1 cellular context compared by ENCODE assay signal in the genomic region with DNA sequence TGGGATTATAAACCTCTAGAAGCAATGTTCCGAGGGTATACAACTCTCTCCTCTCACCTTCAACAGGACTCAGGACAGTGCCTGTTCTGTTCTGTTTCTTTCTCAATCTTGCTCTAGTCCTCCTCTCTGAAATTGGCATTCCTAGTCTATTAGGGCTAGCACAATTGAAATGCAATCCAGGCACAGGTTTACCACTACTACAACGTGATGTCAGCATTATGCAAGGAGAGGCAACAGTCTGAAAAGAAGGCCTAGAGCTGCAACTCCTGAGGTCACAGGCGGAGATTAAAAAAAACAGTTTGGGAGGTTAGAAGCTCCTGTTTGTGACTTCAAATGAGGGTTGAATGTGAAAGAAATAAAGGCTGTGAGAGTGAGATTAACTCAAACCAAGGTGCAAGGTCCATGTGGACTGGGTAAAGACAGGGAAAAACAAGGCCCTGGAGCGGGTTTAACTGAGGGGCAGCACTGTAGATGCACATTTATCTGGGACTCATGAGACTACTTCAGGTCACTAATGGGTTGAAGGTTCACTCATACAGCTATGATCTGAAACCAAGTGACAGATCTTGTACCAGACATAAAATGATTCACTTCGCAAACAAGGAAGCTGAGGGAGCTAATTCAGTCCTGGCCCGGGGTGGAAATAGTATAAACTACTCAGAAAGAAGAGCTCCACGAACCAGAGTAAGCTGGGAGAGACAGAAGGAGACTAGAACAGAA.
TF ChIP-seq lines count a peak whose summit lies in the region.

No MANE protein-coding gene starts in this region.

TF ChIP-seq in HepG2, 621 proteins besides CTCF, POLR2A, EP300 and RAD21 (continued from another document):
- TF ChIP-seq ARID4A (CRISPR knock-in tag; IDR thresholded peaks at IDR 0.05; ENCODE audit: borderline replicate concordance) (peak; percentile 29; the same call in 1 of the 2 replicates), GPN1 (CRISPR knock-in tag; IDR thresholded peaks at IDR 0.05; ENCODE audit: borderline replicate concordance) (no peak), MAFG (CRISPR knock-in tag; IDR thresholded peaks at IDR 0.05) (no peak), MXI1 (IDR thresholded peaks at IDR 0.05; ENCODE audit: borderline replicate concordance, low read depth, low read length) (peak; percentile 21; the same call in 1 of the 3 replicates), ZFP82 (CRISPR knock-in tag; IDR thresholded peaks at IDR 0.05; ENCODE audit: borderline replicate concordance) (no peak), LCORL (IDR thresholded peaks at IDR 0.05) (no peak), LCORL (CRISPR knock-in tag; IDR thresholded peaks at IDR 0.05) (peak; percentile 33; the same call in 1 of the 2 replicates), ZNF552 (CRISPR knock-in tag; IDR thresholded peaks at IDR 0.05; ENCODE audit: borderline replicate concordance) (no peak), ZNF136 (CRISPR knock-in tag; IDR thresholded peaks at IDR 0.05; ENCODE audit: low read depth) (0 out of 2 replicates have a peak, but pooled peaks have one; percentile 12), ZKSCAN1 (IDR thresholded peaks at IDR 0.05; ENCODE audit: low read length) (no peak), CEBPB (IDR thresholded peaks at IDR 0.05; ENCODE audit: borderline replicate concordance, low read depth, low read length) (no peak), SMAD1 (CRISPR knock-in tag; IDR thresholded peaks at IDR 0.05; ENCODE audit: borderline replicate concordance, low read depth) (no peak), HNF4A (CRISPR knock-in tag; IDR thresholded peaks at IDR 0.05) (peak; percentile 80), MTA1 (CRISPR knock-in tag; IDR thresholded peaks at IDR 0.05; ENCODE audit: borderline replicate concordance) (no peak), ELF3 (CRISPR knock-in tag; IDR thresholded peaks at IDR 0.05) (peak; percentile 66), ZNF546 (CRISPR knock-in tag; conservative IDR thresholded peaks at IDR 0.05) (no peak), ZNF616 (CRISPR knock-in tag; IDR thresholded peaks at IDR 0.05; ENCODE audit: low read depth) (no peak), ZNF264 (CRISPR knock-in tag; IDR thresholded peaks at IDR 0.05) (peak; percentile 55; the same call in 1 of the 2 replicates), YEATS4 (CRISPR knock-in tag; IDR thresholded peaks at IDR 0.05; ENCODE audit: borderline replicate concordance) (0 out of 2 replicates have a peak, but pooled peaks have one; percentile 38), ZFY (CRISPR knock-in tag; IDR thresholded peaks at IDR 0.05) (peak; percentile 29; the same call in 1 of the 2 replicates), SAP130 (CRISPR knock-in tag; IDR thresholded peaks at IDR 0.05; ENCODE audit: low read depth) (0 out of 2 replicates have a peak, but pooled peaks have one; percentile 24), HNF4G (IDR thresholded peaks at IDR 0.05; ENCODE audit: borderline replicate concordance, low read depth, low read length) (no peak), HNF4G (CRISPR knock-in tag; IDR thresholded peaks at IDR 0.05; ENCODE audit: borderline replicate concordance, low read depth) (peak; percentile 18; the same call in 1 of the 2 replicates), PHF20 (CRISPR knock-in tag; IDR thresholded peaks at IDR 0.05) (no peak), RARA (CRISPR knock-in tag; IDR thresholded peaks at IDR 0.05) (peak; percentile 34; the same call in 1 of the 2 replicates), TFDP2 (CRISPR knock-in tag; IDR thresholded peaks at IDR 0.05) (no peak), PHF21A (CRISPR knock-in tag; IDR thresholded peaks at IDR 0.05) (peak; percentile 38; the same call in 1 of the 2 replicates), SALL1 (CRISPR knock-in tag; IDR thresholded peaks at IDR 0.05) (no peak; the same call in 1 of the 2 replicates), ZNF574 (CRISPR knock-in tag; IDR thresholded peaks at IDR 0.05) (no peak), RNF2 (conservative IDR thresholded peaks at IDR 0.05; ENCODE audit: low read depth) (no peak), ASH2L (IDR thresholded peaks at IDR 0.05; ENCODE audit: insufficient read length, low read depth, low read length) (peak; percentile 25), GABPB1 (CRISPR knock-in tag; IDR thresholded peaks at IDR 0.05) (no peak), ZNF17 (CRISPR knock-in tag; IDR thresholded peaks at IDR 0.05) (no peak), ZSCAN31 (CRISPR knock-in tag; IDR thresholded peaks at IDR 0.05; ENCODE audit: low read depth) (no peak), ZNF629 (CRISPR knock-in tag; conservative IDR thresholded peaks at IDR 0.05) (peak; percentile 48), PITX1 (CRISPR knock-in tag; IDR thresholded peaks at IDR 0.05) (no peak), ZSCAN9 (CRISPR knock-in tag; IDR thresholded peaks at IDR 0.05; ENCODE audit: borderline replicate concordance) (no peak), ESRRA (CRISPR knock-in tag; IDR thresholded peaks at IDR 0.05; ENCODE audit: low read depth) (0 out of 2 replicates have a peak, but pooled peaks have one; percentile 14), ZFP62 (CRISPR knock-in tag; IDR thresholded peaks at IDR 0.05) (no peak), CHD4 (IDR thresholded peaks at IDR 0.05; ENCODE audit: borderline replicate concordance, low read length) (0 out of 2 replicates have a peak, but pooled peaks have one; percentile 64), CREB3 (CRISPR knock-in tag; IDR thresholded peaks at IDR 0.05) (no peak), ZNF672 (CRISPR knock-in tag; IDR thresholded peaks at IDR 0.05) (no peak)
- TF ChIP-seq, protein P1, sequence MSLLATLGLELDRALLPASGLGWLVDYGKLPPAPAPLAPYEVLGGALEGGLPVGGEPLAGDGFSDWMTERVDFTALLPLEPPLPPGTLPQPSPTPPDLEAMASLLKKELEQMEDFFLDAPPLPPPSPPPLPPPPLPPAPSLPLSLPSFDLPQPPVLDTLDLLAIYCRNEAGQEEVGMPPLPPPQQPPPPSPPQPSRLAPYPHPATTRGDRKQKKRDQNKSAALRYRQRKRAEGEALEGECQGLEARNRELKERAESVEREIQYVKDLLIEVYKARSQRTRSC (CRISPR knock-in tag; IDR thresholded peaks at IDR 0.05; ENCODE audit: low read depth) = no peak
- TF ChIP-seq, protein P2, sequence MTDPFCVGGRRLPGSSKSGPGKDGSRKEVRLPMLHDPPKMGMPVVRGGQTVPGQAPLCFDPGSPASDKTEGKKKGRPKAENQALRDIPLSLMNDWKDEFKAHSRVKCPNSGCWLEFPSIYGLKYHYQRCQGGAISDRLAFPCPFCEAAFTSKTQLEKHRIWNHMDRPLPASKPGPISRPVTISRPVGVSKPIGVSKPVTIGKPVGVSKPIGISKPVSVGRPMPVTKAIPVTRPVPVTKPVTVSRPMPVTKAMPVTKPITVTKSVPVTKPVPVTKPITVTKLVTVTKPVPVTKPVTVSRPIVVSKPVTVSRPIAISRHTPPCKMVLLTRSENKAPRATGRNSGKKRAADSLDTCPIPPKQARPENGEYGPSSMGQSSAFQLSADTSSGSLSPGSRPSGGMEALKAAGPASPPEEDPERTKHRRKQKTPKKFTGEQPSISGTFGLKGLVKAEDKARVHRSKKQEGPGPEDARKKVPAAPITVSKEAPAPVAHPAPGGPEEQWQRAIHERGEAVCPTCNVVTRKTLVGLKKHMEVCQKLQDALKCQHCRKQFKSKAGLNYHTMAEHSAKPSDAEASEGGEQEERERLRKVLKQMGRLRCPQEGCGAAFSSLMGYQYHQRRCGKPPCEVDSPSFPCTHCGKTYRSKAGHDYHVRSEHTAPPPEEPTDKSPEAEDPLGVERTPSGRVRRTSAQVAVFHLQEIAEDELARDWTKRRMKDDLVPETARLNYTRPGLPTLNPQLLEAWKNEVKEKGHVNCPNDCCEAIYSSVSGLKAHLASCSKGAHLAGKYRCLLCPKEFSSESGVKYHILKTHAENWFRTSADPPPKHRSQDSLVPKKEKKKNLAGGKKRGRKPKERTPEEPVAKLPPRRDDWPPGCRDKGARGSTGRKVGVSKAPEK (CRISPR knock-in tag; IDR thresholded peaks at IDR 0.05; ENCODE audit: borderline replicate concordance) = no peak
- TF ChIP-seq, protein P3, sequence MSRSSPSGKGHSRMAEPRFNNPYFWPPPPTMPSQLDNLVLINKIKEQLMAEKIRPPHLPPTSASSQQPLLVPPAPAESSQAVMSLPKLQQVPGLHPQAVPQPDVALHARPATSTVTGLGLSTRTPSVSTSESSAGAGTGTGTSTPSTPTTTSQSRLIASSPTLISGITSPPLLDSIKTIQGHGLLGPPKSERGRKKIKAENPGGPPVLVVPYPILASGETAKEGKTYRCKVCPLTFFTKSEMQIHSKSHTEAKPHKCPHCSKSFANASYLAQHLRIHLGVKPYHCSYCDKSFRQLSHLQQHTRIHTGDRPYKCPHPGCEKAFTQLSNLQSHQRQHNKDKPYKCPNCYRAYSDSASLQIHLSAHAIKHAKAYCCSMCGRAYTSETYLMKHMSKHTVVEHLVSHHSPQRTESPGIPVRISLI (CRISPR knock-in tag; IDR thresholded peaks at IDR 0.05; ENCODE audit: borderline replicate concordance) = no peak
TF ChIP-seq in HepG2: peak in this region for 26.
